In the genomic region with DNA sequence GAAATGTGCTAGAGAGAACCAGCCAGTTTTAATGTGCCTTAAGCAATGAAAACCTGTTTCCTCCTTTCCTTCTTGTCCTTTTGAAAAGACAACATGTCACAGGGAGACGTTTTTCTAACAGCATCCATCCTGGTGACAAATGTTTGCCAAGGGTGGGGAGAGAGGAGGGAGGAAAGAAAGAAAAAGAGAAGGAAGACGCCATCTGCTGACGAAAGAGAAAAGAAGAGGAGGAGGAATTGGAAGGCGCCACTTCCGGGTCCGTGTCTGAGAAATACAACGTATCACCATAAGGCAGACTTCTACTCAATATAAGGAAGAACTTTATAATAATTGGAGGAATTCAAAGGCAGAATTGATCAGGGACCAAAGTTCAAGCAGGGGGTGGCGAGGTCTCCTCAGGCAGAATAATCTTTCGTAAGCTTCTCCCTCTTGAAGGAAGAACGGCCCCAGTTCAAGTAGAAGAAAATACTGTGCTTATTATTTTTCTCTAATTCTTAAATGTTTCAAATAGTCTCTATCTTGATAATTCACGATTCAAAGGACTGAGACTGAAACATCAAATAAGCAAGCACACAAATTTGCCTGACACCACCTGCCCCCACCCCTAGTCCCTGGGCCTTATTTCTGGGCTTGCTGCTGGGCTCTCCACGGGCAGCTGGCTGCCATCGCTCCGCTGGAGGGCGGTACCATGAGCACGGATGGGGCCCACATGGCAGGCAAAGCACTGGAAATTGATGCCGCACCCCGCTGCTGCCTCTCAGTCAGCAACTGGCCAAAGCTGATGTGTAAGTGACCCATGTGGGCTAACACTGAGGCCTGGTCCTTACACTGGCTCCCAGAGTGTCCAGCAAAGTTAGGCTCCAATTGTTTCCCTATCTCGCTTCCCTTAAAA, we compare ENCODE assay signal across 8 cellular contexts.
DNase-seq lines count a peak whose midpoint lies in the region; ATAC-seq and TF ChIP-seq lines count a peak whose summit lies in the region.

No MANE protein-coding gene starts in this region.

- 37 to 44% (median 41%) methylated on average over 19 of the region's 19 CpGs for WGBS in stomach, 5 donors

- H3K27me3 ChIP-seq in DOHH2 (ENCODE audit: control insufficient read depth, low read length) (no peaks in the 10 kb centered on the region), stomach (no peaks in the 10 kb centered on the region)

- H3F3A ChIP-seq in DOHH2 (ENCODE audit: control insufficient read depth, insufficient read depth) = peaks cover 34% of the 10 kb centered on the region

- TF ChIP-seq POLR2A in stomach (IDR thresholded peaks at IDR 0.05) = no peak

- H3K4me1 ChIP-seq in DOHH2 (ENCODE audit: control insufficient read depth, low read length) (peaks cover 61% of the 10 kb centered on the region), stomach (peaks cover 50 to 84% (median 64%) of the 10 kb centered on the region in 4 donors)

- H3K36me3 ChIP-seq in DOHH2 (ENCODE audit: control insufficient read depth, low read length) (peaks cover 24% of the 10 kb centered on the region), stomach (peaks cover 0 to 10% (median 6%) of the 10 kb centered on the region in 4 donors)

- TF ChIP-seq CTCF in DOHH2 (IDR thresholded peaks at IDR 0.05; ENCODE audit: low read depth, low read length, poor library complexity, severe bottlenecking) = peak; percentile 73
- peak in 5 of 7 experiments; percentile 25 to 83 (median 43) for TF ChIP-seq CTCF in stomach (IDR thresholded peaks at IDR 0.05)

- H3K79me2 ChIP-seq in DOHH2 (ENCODE audit: control insufficient read depth, low read length) = peaks cover 91% of the 10 kb centered on the region

- TF ChIP-seq EP300 in stomach (IDR thresholded peaks at IDR 0.05) = no peak

- H4K20me1 ChIP-seq in DOHH2 (ENCODE audit: control insufficient read depth, insufficient read depth, low read depth, low read length) = peaks cover 9% of the 10 kb centered on the region

- DNase-seq in NCI-H2107 (lab: John Stamatoyannopoulos, UW) = peak; percentile 30
- peak; percentile 89 for DNase-seq in activated CD4-positive, alpha-beta T cell treated with anti-CD3 and anti-CD28 coated beads, Interleukin-2, amount 10 ng/mL, durations not matched to agents 24 days and 14 days
- DNase-seq in ecto neural progenitor cell (ENCODE audit: low spot score) = peak; percentile 53
- DNase-seq in medulla oblongata (ENCODE audit: extremely low spot score) = peak; percentile 93
- peak; percentile 73 for DNase-seq in stomach

- H3K9me3 ChIP-seq in DOHH2 (ENCODE audit: control insufficient read depth, insufficient read depth, low read length) = no peaks in the 10 kb centered on the region
- H3K9me3 ChIP-seq in stomach = peaks cover 0 to 3% (median under 1%) of the 10 kb centered on the region in 4 donors

- peaks cover 31% of the 10 kb centered on the region for H3K36me3 Mint-ChIP-seq in activated CD4-positive, alpha-beta T cell treated with anti-CD3 and anti-CD28 coated beads, Interleukin-2, amount 10 ng/mL, durations not matched to agents 24 days and 14 days (ENCODE audit: low read depth)

- H3K4me2 ChIP-seq in DOHH2 (ENCODE audit: low read length) = peak overlapping the region; percentile 86

- peaks cover 54% of the 10 kb centered on the region for H3K4me1 Mint-ChIP-seq in activated CD4-positive, alpha-beta T cell treated with anti-CD3 and anti-CD28 coated beads, Interleukin-2, amount 10 ng/mL, durations not matched to agents 24 days and 14 days

- peak overlapping the region; percentile 51 for H3K27ac ChIP-seq in DOHH2 (ENCODE audit: low read depth, low read length)
- peak overlapping the region; percentile 72 to 86 (median 82) for H3K27ac ChIP-seq in stomach

- ATAC-seq in GM21723 (IDR thresholded peaks at IDR 0.05; ENCODE audit: unreplicated experiment) (peak; percentile 51), GM21825 (IDR thresholded peaks at IDR 0.05; ENCODE audit: unreplicated experiment) (no peak)

- H3K4me3 Mint-ChIP-seq in activated CD4-positive, alpha-beta T cell treated with anti-CD3 and anti-CD28 coated beads, Interleukin-2, amount 10 ng/mL, durations not matched to agents 24 days and 14 days = peak overlapping the region; percentile 41

- H3K27me3 Mint-ChIP-seq in activated CD4-positive, alpha-beta T cell treated with anti-CD3 and anti-CD28 coated beads, Interleukin-2, amount 10 ng/mL, durations not matched to agents 24 days and 14 days = no peaks in the 10 kb centered on the region

- intact Hi-C loops in activated CD4-positive, alpha-beta T cell treated with anti-CD3 and anti-CD28 coated beads, Interleukin-2, amount 10 ng/mL, durations not matched to agents 24 days and 14 days (cut with micrococcal nuclease) = loop anchor here (1.0 to 5.0 kb wide), 3 partner anchors 25 to 110 kb away; no protein-coding TSS in a partner anchor
- intact Hi-C loops in stomach (cut with DNase I; ENCODE audit: low total_unique reads) = no loop called here

- peak overlapping the region; percentile 66 for H3K4me3 ChIP-seq in DOHH2 (ENCODE audit: low read length)
- no peak overlapping the region for H3K4me3 ChIP-seq in stomach

- peak overlapping the region; percentile 86 for H3K27ac Mint-ChIP-seq in activated CD4-positive, alpha-beta T cell treated with anti-CD3 and anti-CD28 coated beads, Interleukin-2, amount 10 ng/mL, durations not matched to agents 24 days and 14 days

- H3K9me2 ChIP-seq in DOHH2 (replicated peaks; ENCODE audit: control insufficient read depth, low read length) = no peaks in the 10 kb centered on the region

- peaks cover 5% of the 10 kb centered on the region for H3K9me3 Mint-ChIP-seq in activated CD4-positive, alpha-beta T cell treated with anti-CD3 and anti-CD28 coated beads, Interleukin-2, amount 10 ng/mL, durations not matched to agents 24 days and 14 days

Comparison
In these comparisons a context has a peak if more than half of its experiments do, and no peak if none do; other contexts are left out.
1. DNase-seq: peak in every context shown above with its lines; median percentile 93 in medulla oblongata; 89 in activated CD4-positive, alpha-beta T cell treated with anti-CD3 and anti-CD28 coated beads, Interleukin-2, amount 10 ng/mL, durations not matched to agents 24 days and 14 days; 73 in stomach; 53 in ecto neural progenitor cell; 30 in NCI-H2107.